ENCODE assay signal across 8 cellular contexts in the genomic region with DNA sequence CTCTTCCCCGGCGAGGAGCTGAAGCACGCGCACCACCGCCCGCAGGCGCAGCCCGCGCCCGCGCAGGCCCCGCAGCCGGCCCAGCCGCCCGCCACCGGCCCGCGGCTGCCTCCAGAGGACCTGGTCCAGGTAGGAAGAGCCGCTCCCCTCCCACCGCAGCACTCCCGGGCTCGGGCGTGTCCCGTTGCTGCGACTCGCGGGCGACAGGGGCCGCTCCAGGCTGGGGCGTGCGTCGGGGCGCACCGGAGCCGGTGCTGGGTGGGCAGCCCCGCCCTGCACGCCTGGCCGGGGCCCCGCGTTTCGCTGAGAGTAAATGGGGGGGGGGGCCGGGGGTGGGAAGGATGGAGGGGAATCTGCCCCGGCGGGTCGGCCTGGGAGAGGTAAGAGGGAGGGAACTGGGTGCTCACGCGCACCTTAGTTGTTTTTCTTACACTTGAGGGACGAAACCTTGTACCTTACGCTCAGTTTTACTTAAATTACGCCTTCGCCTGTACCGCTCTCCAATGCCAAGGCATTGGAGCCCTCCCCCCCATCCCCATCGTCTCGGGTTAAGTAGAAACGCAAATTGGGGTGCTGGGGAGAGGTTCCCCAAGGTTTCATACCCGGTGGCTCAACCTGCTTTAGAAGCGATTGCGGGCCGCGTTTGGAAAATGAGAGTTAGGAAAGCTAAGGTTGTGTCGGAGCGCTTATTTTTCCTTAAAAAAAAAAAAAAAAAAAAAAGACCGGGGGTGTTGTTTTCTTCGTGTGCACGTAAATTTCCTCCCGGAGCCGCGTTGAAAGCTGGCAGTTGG. TPM values are rescaled to one million over a fixed set of nuclear protein-coding genes. Genes with fewer than 3 reads are reported as not detected.
DNase-seq lines count a peak whose midpoint lies in the region; ATAC-seq and TF ChIP-seq lines count a peak whose summit lies in the region.

No MANE protein-coding gene starts in this region.

- H3K36me3 Mint-ChIP-seq in activated T-cell treated with anti-CD3 and anti-CD28 coated beads, Interleukin-2, amount 50 U/mL, for 24 hours (ENCODE audit: low read depth) = peaks cover 5% of the 10 kb centered on the region

- no peak for TF ChIP-seq CTCF in fibroblast of the aortic adventitia (IDR thresholded peaks at IDR 0.05; ENCODE audit: insufficient read depth, low read length)

- H3K4me3 ChIP-seq in fibroblast of the aortic adventitia (ENCODE audit: low read depth, low read length) = peak overlapping the region; percentile 79
- peak overlapping the region; percentile 70 to 86 for H3K4me3 ChIP-seq in aorta (ENCODE audit: low read length in 2 of 2)

- H3K27ac ChIP-seq in aorta (ENCODE audit: low read depth in 1 of 2, low read length in 2 of 2) = peak overlapping the region in 1 of 2 donors; percentile 1

- DNase-seq in activated T-cell treated with anti-CD3 and anti-CD28 coated beads for 1 hour (ENCODE audit: low read depth) (peak; percentile 24), activated T-cell treated with anti-CD3 and anti-CD28 coated beads for 4 hours (no peak), NCI-H2171 treated with DMSO at 0.1 percent for 48 hours (lab: John Stamatoyannopoulos, UW) (peak; percentile 41), fibroblast of the aortic adventitia (ENCODE audit: low read depth) (no peak), occipital lobe (lab: John Stamatoyannopoulos, UW) (peak; percentile 24), aorta (peak; percentile 57 to 87)
- peak; percentile 65 for DNase-seq in activated T-cell treated with anti-CD3 and anti-CD28 coated beads, Interleukin-2, amount 50 U/mL, for 24 hours

- peak overlapping the region; percentile 75 for H3K4me3 Mint-ChIP-seq in activated T-cell treated with anti-CD3 and anti-CD28 coated beads, Interleukin-2, amount 50 U/mL, for 24 hours

- no peaks in the 10 kb centered on the region for H3K4me1 ChIP-seq in aorta (ENCODE audit: control insufficient read depth in 1 of 2, insufficient read depth in 2 of 2, low read length in 2 of 2)

- H3K4me1 Mint-ChIP-seq in activated T-cell treated with anti-CD3 and anti-CD28 coated beads, Interleukin-2, amount 50 U/mL, for 24 hours (ENCODE audit: low read depth) = peaks cover 23% of the 10 kb centered on the region

- 1% methylated on average over 51 to 68 of the region's 68 CpGs for WGBS in aorta, 2 donors

- H3K9me3 Mint-ChIP-seq in activated T-cell treated with anti-CD3 and anti-CD28 coated beads, Interleukin-2, amount 50 U/mL, for 24 hours = no peaks in the 10 kb centered on the region

- intact Hi-C loops in aorta (cut with DNase I) = loop anchor here in 1 of 2 donors (5.0 kb wide), 1 partner anchor 213 kb away; no protein-coding TSS in a partner anchor

- peaks cover 0 to 2% of the 10 kb centered on the region in 2 donors for H3K36me3 ChIP-seq in aorta (ENCODE audit: control insufficient read depth in 1 of 2, insufficient read depth in 2 of 2, low read length in 1 of 2)

- H3K27ac Mint-ChIP-seq in activated T-cell treated with anti-CD3 and anti-CD28 coated beads, Interleukin-2, amount 50 U/mL, for 24 hours = no peak overlapping the region

- H3K9me3 ChIP-seq in aorta (ENCODE audit: control insufficient read depth, low read length) = no peaks in the 10 kb centered on the region

- no peaks in the 10 kb centered on the region for H3K27me3 ChIP-seq in aorta (ENCODE audit: control insufficient read depth in 1 of 2, insufficient read depth in 2 of 2, low read length in 1 of 2)

- peak; percentile 47 for ATAC-seq in HG02798 (IDR thresholded peaks at IDR 0.05; ENCODE audit: poor library complexity, unreplicated experiment)
- peak; percentile 61 for ATAC-seq in aorta (ENCODE audit: low FRiP score)

- H3K27me3 Mint-ChIP-seq in activated T-cell treated with anti-CD3 and anti-CD28 coated beads, Interleukin-2, amount 50 U/mL, for 24 hours = peaks cover 45% of the 10 kb centered on the region

RNA-seq across cellular contexts. Expression of a gene that starts 0.8 kb away (rescaled TPM):
- total RNA-seq in fibroblast of the aortic adventitia (ENCODE audit: low replicate concordance) = 0.98 and 4.5 TPM in 2 replicates
- total RNA-seq in occipital lobe = 2.2 TPM
- 1 to 10 TPM; 3.6 to 4.9 TPM for total RNA-seq in aorta
- 10 to 100 TPM in 1 of 2 donors, 1 to 10 TPM in 1; 1.5 to 26.2 TPM for polyA plus RNA-seq in aorta

Comparison
In these comparisons a context has a peak if more than half of its experiments do, and no peak if none do; other contexts are left out.
1. DNase-seq: peak in activated T-cell treated with anti-CD3 and anti-CD28 coated beads for 1 hour (single experiment), NCI-H2171 treated with DMSO at 0.1 percent for 48 hours (single experiment), activated T-cell treated with anti-CD3 and anti-CD28 coated beads, Interleukin-2, amount 50 U/mL, for 24 hours (single experiment), occipital lobe (single experiment) and aorta (2 of 2); none in activated T-cell treated with anti-CD3 and anti-CD28 coated beads for 4 hours (single experiment) and fibroblast of the aortic adventitia (single experiment).